17 cellular contexts compared by ENCODE assay signal in the genomic region with DNA sequence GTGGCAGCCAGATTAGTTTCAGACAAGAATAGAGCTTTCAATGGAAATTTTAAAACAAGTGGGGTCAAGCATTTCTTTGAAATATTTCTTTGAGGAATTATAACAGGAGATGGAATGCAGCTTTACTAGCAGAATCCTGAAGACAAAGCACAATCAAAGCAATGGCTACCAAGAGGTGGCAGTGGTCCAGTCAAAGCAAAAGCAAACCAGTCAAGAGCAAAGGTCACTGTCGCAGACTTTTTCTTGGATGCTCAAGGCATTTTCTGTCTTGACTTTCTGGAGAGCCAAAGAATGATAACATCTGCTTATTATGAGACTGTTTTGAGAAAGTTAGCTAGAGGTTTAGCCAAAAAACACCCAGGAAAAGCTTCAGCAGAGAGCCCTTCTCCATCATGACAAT.
A peak's percentile ranks its signal among the peaks of the same experiment; 100 is the strongest.
DNase-seq lines count a peak whose midpoint lies in the region; ATAC-seq and TF ChIP-seq lines count a peak whose summit lies in the region.
"Had no signal": no experiment of that assay in that cellular context is flagged by ENCODE, and none has a peak within 500 bp of the region (broad histone marks: within the 10 kb centered on the region; RNA-seq: fewer than 3 reads in every experiment).

No MANE protein-coding gene starts in this region.

- 80 to 89% methylated on average over 1 of the region's 1 CpG for WGBS in testis, 2 donors

- H3K4me1 Mint-ChIP-seq in nephron = peaks cover 14% of the 10 kb centered on the region
- H3K4me1 Mint-ChIP-seq: CD4-positive, alpha-beta memory T cell had no signal

- H3K4me3 ChIP-seq in thoracic aorta = peak overlapping the region; percentile 55
- no peak overlapping the region for H3K4me3 ChIP-seq in testis
- H3K4me3 ChIP-seq: HAP-1 had no signal

- CTCF ChIA-PET in RWPE1 (lab: Yijun Ruan, JAX) = no interaction called here

- peak; percentile 52 for DNase-seq in astrocyte of the hippocampus (ENCODE audit: low read depth, low spot score)
- peak; percentile 7 for DNase-seq in thoracic aorta (ENCODE audit: low spot score)
- no peak for DNase-seq in SW480 (ENCODE audit: low spot score)
- DNase-seq in testis = no peak
- no peak for DNase-seq in RWPE1 (ENCODE audit: low spot score)
- no peak for DNase-seq in NOMO-1 treated with dmso at 0.1 percent for 144 hours (lab: John Stamatoyannopoulos, UW; ENCODE audit: unreplicated experiment)
- DNase-seq: C1 segment of cervical spinal cord; Calu3; CD4-positive, alpha-beta memory T cell; COR-L47; DMS53; DMS79 treated with DMSO at 0.1 percent for 48 hours; GF-D8; GOT3; HFFc6 had no signal

- H3K4me3 Mint-ChIP-seq in nephron = no peak overlapping the region
- H3K4me3 Mint-ChIP-seq: CD4-positive, alpha-beta memory T cell; HFFc6 had no signal

- POLR2A ChIA-PET in RWPE1 (lab: Yijun Ruan, JAX; ENCODE audit: low non-redundant PET) = no interaction called here

- H3K4me1 ChIP-seq in thoracic aorta (ENCODE audit: control insufficient read depth in 1 of 2, low read depth in 2 of 2) (peaks cover 17 to 40% of the 10 kb centered on the region in 2 donors), testis (peaks cover 2% of the 10 kb centered on the region)
- H3K4me1 ChIP-seq: HAP-1 had no signal

- TF ChIP-seq CTCF in nephron (IDR thresholded peaks at IDR 0.05; ENCODE audit: unreplicated experiment in 3 of 3) = no peak
- TF ChIP-seq CTCF in thoracic aorta (IDR thresholded peaks at IDR 0.05) = no peak
- no peak for TF ChIP-seq CTCF in testis (IDR thresholded peaks at IDR 0.05)
- TF ChIP-seq CTCF in RWPE1 (conservative IDR thresholded peaks at IDR 0.05; ENCODE audit: low read depth) = no peak

- intact Hi-C loops in testis (cut with DNase I; ENCODE audit: low total_unique reads) = no loop called here

- peaks cover 9% of the 10 kb centered on the region for H3K9me3 Mint-ChIP-seq in nephron

- no peak for TF ChIP-seq POLR2A in testis (IDR thresholded peaks at IDR 0.05)

- peak overlapping the region; percentile 61 to 85 (median 78) for H3K27ac Mint-ChIP-seq in nephron
- H3K27ac Mint-ChIP-seq: CD4-positive, alpha-beta memory T cell; HFFc6 had no signal

- H3K36me3 ChIP-seq in thoracic aorta (no peaks in the 10 kb centered on the region), testis (ENCODE audit: low read depth, missing control alignments) (no peaks in the 10 kb centered on the region)
- H3K36me3 ChIP-seq: HAP-1 had no signal

- no peaks in the 10 kb centered on the region for H3K27me3 Mint-ChIP-seq in nephron (ENCODE audit: low read depth)
- H3K27me3 Mint-ChIP-seq: CD4-positive, alpha-beta memory T cell had no signal

- H3K27ac ChIP-seq in thoracic aorta (peak overlapping the region; percentile 75 to 91), testis (no peak overlapping the region), RWPE1 (no peak overlapping the region)

- H3K9me3 ChIP-seq in thoracic aorta (no peaks in the 10 kb centered on the region), testis (no peaks in the 10 kb centered on the region)
- H3K9me3 ChIP-seq: HAP-1 had no signal

- no peaks in the 10 kb centered on the region for H3K27me3 ChIP-seq in thoracic aorta (replicated peaks; ENCODE audit: insufficient read depth)
- no peaks in the 10 kb centered on the region for H3K27me3 ChIP-seq in testis

- H3K36me3 Mint-ChIP-seq in nephron (ENCODE audit: low read depth) = no peaks in the 10 kb centered on the region
- H3K36me3 Mint-ChIP-seq: CD4-positive, alpha-beta memory T cell had no signal

- no peak for ATAC-seq in thoracic aorta (ENCODE audit: insufficient number of reproducible peaks, low FRiP score, low read depth)

Comparison
In these comparisons a context has a peak if more than half of its experiments do, and no peak if none do; other contexts are left out.
1. DNase-seq: peak in astrocyte of the hippocampus (single experiment) and thoracic aorta (single experiment); none in SW480 (single experiment), testis (single experiment), RWPE1 (single experiment) and NOMO-1 treated with dmso at 0.1 percent for 144 hours (single experiment).
2. H3K27ac ChIP-seq: peak in thoracic aorta (2 of 2); none in testis (0 of 2) and RWPE1 (single experiment).